In the genomic region with DNA sequence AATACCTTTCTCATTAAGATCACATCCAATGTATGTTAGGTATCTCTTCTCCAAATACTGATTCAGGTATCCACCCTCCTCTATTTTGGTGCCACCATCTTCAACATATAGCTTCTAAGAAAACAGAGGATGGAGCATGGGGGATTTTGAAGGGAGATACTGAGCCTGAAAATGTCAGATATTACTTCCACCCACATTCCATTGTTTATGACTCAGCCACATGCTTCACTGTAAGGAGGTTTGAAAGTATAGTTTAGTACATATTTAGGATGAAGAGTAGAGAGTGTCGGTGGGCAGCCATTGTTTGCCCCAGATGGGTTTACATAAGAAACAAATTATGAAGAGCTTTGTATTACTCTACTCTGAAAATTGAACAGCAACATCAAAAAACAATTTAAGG, we compare ENCODE assay signal across 23 cellular contexts.
DNase-seq lines count a peak whose midpoint lies in the region; ATAC-seq, FAIRE-seq and TF ChIP-seq lines count a peak whose summit lies in the region.
"Had no signal": no experiment of that assay in that cellular context is flagged by ENCODE, and none has a peak within 500 bp of the region (broad histone marks: within the 10 kb centered on the region; RNA-seq: fewer than 3 reads in every experiment).

No MANE protein-coding gene starts in this region.

- peak; percentile 48 for ATAC-seq in PC-3
- ATAC-seq in K562, result no peak
- peak; percentile 69 for ATAC-seq in foreskin keratinocyte
- ATAC-seq in GM19397 (IDR thresholded peaks at IDR 0.05; ENCODE audit: unreplicated experiment), result no peak
- ATAC-seq: A549, GM12878 had no signal

- POLR2A ChIA-PET in PC-3 (lab: Charles Lee; ENCODE audit: unreplicated experiment) (no interaction called here), K562 (lab: Yijun Ruan, JAX) (no interaction called here), HEK293T (lab: Yijun Ruan, JAX) (no interaction called here)

- TF ChIP-seq EP300 in K562 (IDR thresholded peaks at IDR 0.05; ENCODE audit: low read length), result no peak

- peaks cover 26% of the 10 kb centered on the region for H3K4me1 ChIP-seq in PC-3 (ENCODE audit: insufficient read depth, low read length)
- peaks cover 0 to 21% of the 10 kb centered on the region in 2 experiments; a peak in 2 of 5 replicates for H3K4me1 ChIP-seq in K562 (replicated peaks in 1 of 2; ENCODE audit: control insufficient read depth in 2 of 2, insufficient read depth in 2 of 2, low read length in 2 of 2)
- peaks cover 11% of the 10 kb centered on the region for H3K4me1 ChIP-seq in foreskin keratinocyte
- H3K4me1 ChIP-seq: A549; BE2C; BLaER1 treated with 17β-estradiol and CSF1 and Interleukin-3, amounts not matched to agents 10 nM and 100 nM; HAP-1 had no signal

- DNase-seq in PC-3 (peak; percentile 26), K562 (ENCODE audit: extremely low read depth in 1 of 4, low spot score in 3 of 4) (peak in 2 of 4 experiments; percentile 21 to 38), foreskin keratinocyte (peak in 1 of 2 donors; percentile 26), GM19238 (ENCODE audit: insufficient read length, low spot score) (no peak), HEK293T (ENCODE audit: extremely low spot score) (no peak)
- DNase-seq: 8988T; ACHN; AML-193; BE2C; CD4-positive, alpha-beta T cell; CD8-positive, alpha-beta memory T cell; DMS 273 treated with DMSO at 0.1 percent for 48 hours; DMS79; EL; GDM1; GOT3 had no signal

- BruUV-seq in PC-3 (replicated peaks; lab: Mats Ljungman, UMichigan) (no TSS peak), K562 (replicated peaks; lab: Mats Ljungman, UMichigan) (no TSS peak)

- 43% methylated on average over 1 of the region's 1 CpG for WGBS in K562 (ENCODE audit: insufficient coverage, low coverage, missing lambda C conversion rate)

- H3K9me2 ChIP-seq in PC-3 (replicated peaks; ENCODE audit: low read length), result no peaks in the 10 kb centered on the region

- no peaks in the 10 kb centered on the region for H3K9me1 ChIP-seq in K562 (ENCODE audit: control insufficient read depth, insufficient read depth, low read length)

- H3K27me3 ChIP-seq in PC-3 (ENCODE audit: low read length), result no peaks in the 10 kb centered on the region
- no peaks in the 10 kb centered on the region for H3K27me3 ChIP-seq in K562 (ENCODE audit: control insufficient read depth in 2 of 2, insufficient read depth in 2 of 2, low read length in 2 of 2)
- H3K27me3 ChIP-seq in foreskin keratinocyte, result no peaks in the 10 kb centered on the region
- H3K27me3 ChIP-seq: BE2C; BLaER1 treated with 17β-estradiol and CSF1 and Interleukin-3, amounts not matched to agents 10 nM and 100 nM had no signal

- H3K4me2 ChIP-seq in PC-3 (ENCODE audit: low read length) (0 out of 2 replicates have a peak overlapping the region, but pooled peaks have one; percentile 10), K562 (ENCODE audit: insufficient read depth, low read length) (no peak overlapping the region)
- H3K4me2 ChIP-seq: A549; BLaER1 treated with 17β-estradiol and CSF1 and Interleukin-3, amounts not matched to agents 10 nM and 100 nM had no signal

- H3K4me3 ChIP-seq in PC-3 (ENCODE audit: low read length) (no peak overlapping the region), K562 (no peak overlapping the region)
- H3K4me3 ChIP-seq: A549; BLaER1 treated with 17β-estradiol and CSF1 and Interleukin-3, amounts not matched to agents 10 nM and 100 nM; GM12878; HAP-1 had no signal

- peak overlapping the region; percentile 24; the same call in 1 of the 2 replicates for H2AFZ ChIP-seq in PC-3 (ENCODE audit: low read length)
- H2AFZ ChIP-seq in K562 (ENCODE audit: low read depth, low read length), result peak overlapping the region; percentile 71

- TF ChIP-seq RAD21 in K562 (CRISPR knock-in tag; conservative IDR thresholded peaks at IDR 0.05 in 1 of 2, IDR thresholded peaks at IDR 0.05 in 1 of 2), result no peak

- no peak for FAIRE-seq in K562 (lab: Jason Lieb, UNC)
- FAIRE-seq: A549, D721Med, GM12878, H54 had no signal

- H3K79me2 ChIP-seq in PC-3 (ENCODE audit: low read length) (no peaks in the 10 kb centered on the region), K562 (ENCODE audit: control insufficient read depth, insufficient read depth, low read length) (no peaks in the 10 kb centered on the region)

- H3K9me3 ChIP-seq in PC-3 (ENCODE audit: low read length) (no peaks in the 10 kb centered on the region), K562 (replicated peaks; ENCODE audit: control insufficient read depth, insufficient read depth, low read depth, low read length) (no peaks in the 10 kb centered on the region)
- H3K9me3 ChIP-seq: A549; BE2C; BLaER1 treated with 17β-estradiol and CSF1 and Interleukin-3, amounts not matched to agents 10 nM and 100 nM; HAP-1 had no signal

- H3F3A ChIP-seq in PC-3 (ENCODE audit: low read length, unreplicated experiment), result no peaks in the 10 kb centered on the region

- H3K36me3 ChIP-seq in PC-3 (ENCODE audit: low read depth, low read length) (no peaks in the 10 kb centered on the region), K562 (ENCODE audit: control insufficient read depth, insufficient read depth, low read length) (no peaks in the 10 kb centered on the region)
- H3K36me3 ChIP-seq: BE2C; BLaER1 treated with 17β-estradiol and CSF1 and Interleukin-3, amounts not matched to agents 10 nM and 100 nM; HAP-1 had no signal

- H4K20me1 ChIP-seq in PC-3 (ENCODE audit: low read length) (no peaks in the 10 kb centered on the region), K562 (replicated peaks; ENCODE audit: control insufficient read depth, insufficient read depth, low read length) (no peaks in the 10 kb centered on the region)
- H4K20me1 ChIP-seq: BLaER1 treated with 17β-estradiol and CSF1 and Interleukin-3, amounts not matched to agents 10 nM and 100 nM had no signal

- TF ChIP-seq CTCF in PC-3 (conservative IDR thresholded peaks at IDR 0.05; ENCODE audit: low read depth, low read length) (no peak), K562 (IDR thresholded peaks at IDR 0.05 in 2 of 3, conservative IDR thresholded peaks at IDR 0.05 in 1 of 3; ENCODE audit: insufficient read depth in 2 of 3, low read depth in 1 of 3, low read length in 3 of 3) (no peak), foreskin keratinocyte (conservative IDR thresholded peaks at IDR 0.05) (no peak)

- no peak for TF ChIP-seq POLR2A in K562 (conservative IDR thresholded peaks at IDR 0.05)

- intact Hi-C loops in PC-3 (cut with micrococcal nuclease) (no loop called here), K562 (cut with micrococcal nuclease) (loop anchor here (5.0 kb wide), 1 partner anchor 53 kb away; no protein-coding TSS in a partner anchor)

- in situ Hi-C loops in K562 (cut with MboI), result no loop called here

- H3K27ac ChIP-seq in PC-3 (ENCODE audit: low read length) (no peak overlapping the region), K562 (ENCODE audit: extremely low read depth, low read depth, low read length) (no peak overlapping the region), foreskin keratinocyte (no peak overlapping the region)
- H3K27ac ChIP-seq: A549; BLaER1 treated with 17β-estradiol and CSF1 and Interleukin-3, amounts not matched to agents 10 nM and 100 nM had no signal

- H3K9ac ChIP-seq in PC-3 (ENCODE audit: low read length) (no peak overlapping the region), K562 (ENCODE audit: insufficient read depth in 1 of 2, low read depth in 2 of 2, low read length in 2 of 2) (no peak overlapping the region)
- H3K9ac ChIP-seq: BLaER1 treated with 17β-estradiol and CSF1 and Interleukin-3, amounts not matched to agents 10 nM and 100 nM had no signal

- CTCF ChIA-PET in PC-3 (lab: Charles Lee) (no interaction called here), K562 (lab: Yijun Ruan, JAX; ENCODE audit: low intra/inter-chr PET ratio) (no interaction called here), HEK293T (lab: Yijun Ruan, JAX) (no interaction called here)

TF ChIP-seq in K562, 482 proteins besides CTCF, POLR2A, EP300 and RAD21 (continues in another document):
- TF ChIP-seq, protein P1, sequence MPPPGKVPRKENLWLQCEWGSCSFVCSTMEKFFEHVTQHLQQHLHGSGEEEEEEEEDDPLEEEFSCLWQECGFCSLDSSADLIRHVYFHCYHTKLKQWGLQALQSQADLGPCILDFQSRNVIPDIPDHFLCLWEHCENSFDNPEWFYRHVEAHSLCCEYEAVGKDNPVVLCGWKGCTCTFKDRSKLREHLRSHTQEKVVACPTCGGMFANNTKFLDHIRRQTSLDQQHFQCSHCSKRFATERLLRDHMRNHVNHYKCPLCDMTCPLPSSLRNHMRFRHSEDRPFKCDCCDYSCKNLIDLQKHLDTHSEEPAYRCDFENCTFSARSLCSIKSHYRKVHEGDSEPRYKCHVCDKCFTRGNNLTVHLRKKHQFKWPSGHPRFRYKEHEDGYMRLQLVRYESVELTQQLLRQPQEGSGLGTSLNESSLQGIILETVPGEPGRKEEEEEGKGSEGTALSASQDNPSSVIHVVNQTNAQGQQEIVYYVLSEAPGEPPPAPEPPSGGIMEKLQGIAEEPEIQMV (tag; conservative IDR thresholded peaks at IDR 0.05; ENCODE audit: low read depth), result no peak
- TF ChIP-seq ZNF311 (CRISPR knock-in tag; IDR thresholded peaks at IDR 0.05) (no peak), CBFA2T3 (IDR thresholded peaks at IDR 0.05) (peak; percentile 57)

TF ChIP-seq in HEK293T, 16 proteins besides CTCF, POLR2A, EP300 and RAD21:
- TF ChIP-seq FOXM1 (IDR thresholded peaks at IDR 0.05; ENCODE audit: borderline replicate concordance), result no peak
- no peak for TF ChIP-seq SP1 (IDR thresholded peaks at IDR 0.05)
- no peak for TF ChIP-seq ELF4 (IDR thresholded peaks at IDR 0.05)
- TF ChIP-seq NFRKB (IDR thresholded peaks at IDR 0.05), result no peak

Comparison
In these comparisons a context has a peak if more than half of its experiments do, and no peak if none do; other contexts are left out.
1. ATAC-seq: peak in PC-3 (single experiment) and foreskin keratinocyte (single experiment); none in K562 (single experiment) and GM19397 (single experiment).